ENCODE assay signal across 2 cellular contexts in the genomic region with DNA sequence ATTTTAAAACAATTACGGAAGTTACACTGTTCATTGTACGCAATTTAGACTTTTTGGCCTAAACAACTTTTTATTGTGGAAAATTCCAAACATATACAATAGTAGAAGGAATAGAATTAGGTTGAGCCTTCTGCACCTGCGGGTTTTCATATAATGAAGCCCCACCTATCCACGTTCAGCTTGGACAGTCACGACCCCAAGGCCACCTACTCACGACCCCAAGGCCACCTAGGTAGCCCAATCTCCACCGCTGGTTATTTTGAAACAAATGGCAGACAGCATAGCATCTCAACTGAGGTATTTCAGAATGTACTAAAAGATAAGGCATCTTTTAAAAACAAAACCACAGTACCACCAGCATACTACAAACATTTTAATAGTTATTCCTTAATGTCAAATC.
TF ChIP-seq lines count a peak whose summit lies in the region.

No MANE protein-coding gene starts in this region.

TF ChIP-seq in A549, 52 proteins besides CTCF, POLR2A, EP300 and RAD21 (continued from another document):
- TF ChIP-seq, protein P1, sequence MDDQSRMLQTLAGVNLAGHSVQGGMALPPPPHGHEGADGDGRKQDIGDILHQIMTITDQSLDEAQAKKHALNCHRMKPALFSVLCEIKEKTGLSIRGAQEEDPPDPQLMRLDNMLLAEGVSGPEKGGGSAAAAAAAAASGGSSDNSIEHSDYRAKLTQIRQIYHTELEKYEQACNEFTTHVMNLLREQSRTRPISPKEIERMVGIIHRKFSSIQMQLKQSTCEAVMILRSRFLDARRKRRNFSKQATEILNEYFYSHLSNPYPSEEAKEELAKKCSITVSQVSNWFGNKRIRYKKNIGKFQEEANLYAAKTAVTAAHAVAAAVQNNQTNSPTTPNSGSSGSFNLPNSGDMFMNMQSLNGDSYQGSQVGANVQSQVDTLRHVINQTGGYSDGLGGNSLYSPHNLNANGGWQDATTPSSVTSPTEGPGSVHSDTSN (IDR thresholded peaks at IDR 0.05), result no peak
- TF ChIP-seq TP53 (CRISPR knock-in tag; IDR thresholded peaks at IDR 0.05) (no peak), ZFP36 (IDR thresholded peaks at IDR 0.05; ENCODE audit: borderline replicate concordance, partially characterized antibody) (no peak), CEBPB (IDR thresholded peaks at IDR 0.05) (no peak), HOXB5 (CRISPR knock-in tag; IDR thresholded peaks at IDR 0.05) (no peak), NFE2L2 (conservative IDR thresholded peaks at IDR 0.05; ENCODE audit: low read length) (no peak), PHF8 (IDR thresholded peaks at IDR 0.05; ENCODE audit: borderline replicate concordance, low read depth) (no peak)

TF ChIP-seq in IMR-90, 13 proteins besides CTCF, POLR2A, EP300 and RAD21 (continued from another document):
- TF ChIP-seq, protein P2, sequence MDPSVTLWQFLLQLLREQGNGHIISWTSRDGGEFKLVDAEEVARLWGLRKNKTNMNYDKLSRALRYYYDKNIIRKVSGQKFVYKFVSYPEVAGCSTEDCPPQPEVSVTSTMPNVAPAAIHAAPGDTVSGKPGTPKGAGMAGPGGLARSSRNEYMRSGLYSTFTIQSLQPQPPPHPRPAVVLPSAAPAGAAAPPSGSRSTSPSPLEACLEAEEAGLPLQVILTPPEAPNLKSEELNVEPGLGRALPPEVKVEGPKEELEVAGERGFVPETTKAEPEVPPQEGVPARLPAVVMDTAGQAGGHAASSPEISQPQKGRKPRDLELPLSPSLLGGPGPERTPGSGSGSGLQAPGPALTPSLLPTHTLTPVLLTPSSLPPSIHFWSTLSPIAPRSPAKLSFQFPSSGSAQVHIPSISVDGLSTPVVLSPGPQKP (IDR thresholded peaks at IDR 0.05; ENCODE audit: borderline replicate concordance, low read depth, low read length), result no peak
- no peak for TF ChIP-seq RCOR1 (IDR thresholded peaks at IDR 0.05; ENCODE audit: insufficient replicate concordance, low read length)
- TF ChIP-seq BHLHE40 (IDR thresholded peaks at IDR 0.05; ENCODE audit: low read depth, low read length), result no peak
- TF ChIP-seq, protein P3, sequence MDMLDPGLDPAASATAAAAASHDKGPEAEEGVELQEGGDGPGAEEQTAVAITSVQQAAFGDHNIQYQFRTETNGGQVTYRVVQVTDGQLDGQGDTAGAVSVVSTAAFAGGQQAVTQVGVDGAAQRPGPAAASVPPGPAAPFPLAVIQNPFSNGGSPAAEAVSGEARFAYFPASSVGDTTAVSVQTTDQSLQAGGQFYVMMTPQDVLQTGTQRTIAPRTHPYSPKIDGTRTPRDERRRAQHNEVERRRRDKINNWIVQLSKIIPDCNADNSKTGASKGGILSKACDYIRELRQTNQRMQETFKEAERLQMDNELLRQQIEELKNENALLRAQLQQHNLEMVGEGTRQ (IDR thresholded peaks at IDR 0.05; ENCODE audit: low read depth, low read length), result no peak
- no peak for TF ChIP-seq CHD1 (IDR thresholded peaks at IDR 0.05; ENCODE audit: low read depth, low read length)
- TF ChIP-seq MAZ (IDR thresholded peaks at IDR 0.05; ENCODE audit: borderline replicate concordance, low read depth, low read length), result no peak
- TF ChIP-seq MAFK (IDR thresholded peaks at IDR 0.05; ENCODE audit: low read depth, low read length), result no peak
- TF ChIP-seq SMC3 (IDR thresholded peaks at IDR 0.05; ENCODE audit: low read depth, low read length), result no peak
- TF ChIP-seq RFX5 (IDR thresholded peaks at IDR 0.05; ENCODE audit: low read depth, low read length), result no peak
- TF ChIP-seq FOS (IDR thresholded peaks at IDR 0.05; ENCODE audit: low read depth, low read length), result no peak
- no peak for TF ChIP-seq CEBPB (IDR thresholded peaks at IDR 0.05; ENCODE audit: low read depth, low read length)
- no peak for TF ChIP-seq MXI1 (IDR thresholded peaks at IDR 0.05; ENCODE audit: borderline replicate concordance, low read depth, low read length)
